Comparison of ENCODE assay signal across 14 cellular contexts in genomic region chr3:191775451-191776233, GRCh38.
A peak's percentile ranks its signal among the peaks of the same experiment; 100 is the strongest.
DNase-seq lines count a peak whose midpoint lies in the region; FAIRE-seq and TF ChIP-seq lines count a peak whose summit lies in the region.
"Had no signal": no experiment of that assay in that cellular context is flagged by ENCODE, and none has a peak within 500 bp of the region (broad histone marks: within the 10 kb centered on the region; RNA-seq: fewer than 3 reads in every experiment).

No MANE protein-coding gene starts in this region.

- FAIRE-seq in RCC 7860 (lab: Jason Lieb, UNC) = no peak

- no peaks in the 10 kb centered on the region for H3K4me1 Mint-ChIP-seq in activated CD4-positive, alpha-beta T cell treated with anti-CD3 and anti-CD28 coated beads, Interleukin-2, amount 10 ng/mL, durations not matched to agents 7 days and 5 days
- H3K4me1 Mint-ChIP-seq: activated CD4-positive, alpha-beta memory T cell treated with anti-CD3 and anti-CD28 coated beads, Interleukin-2, amount 10 ng/mL, durations not matched to agents 7 days and 5 days had no signal

- POLR2A ChIA-PET in activated CD4-positive, alpha-beta T cell treated with anti-CD3 and anti-CD28 coated beads, Interleukin-2, amount 10 ng/mL, durations not matched to agents 7 days and 5 days (lab: Charles Lee) = no interaction called here

- H3K4me3 ChIP-seq in fibroblast of the aortic adventitia (ENCODE audit: low read depth, low read length) (no peak overlapping the region), retinal pigment epithelial cell (ENCODE audit: low read length) (no peak overlapping the region)

- no peaks in the 10 kb centered on the region for H3K27me3 Mint-ChIP-seq in activated CD4-positive, alpha-beta T cell treated with anti-CD3 and anti-CD28 coated beads, Interleukin-2, amount 10 ng/mL, durations not matched to agents 7 days and 5 days
- H3K27me3 Mint-ChIP-seq: activated CD4-positive, alpha-beta memory T cell treated with anti-CD3 and anti-CD28 coated beads, Interleukin-2, amount 10 ng/mL, durations not matched to agents 7 days and 5 days had no signal

- TF ChIP-seq CTCF in fibroblast of the aortic adventitia (IDR thresholded peaks at IDR 0.05; ENCODE audit: insufficient read depth, low read length) (no peak), retinal pigment epithelial cell (conservative IDR thresholded peaks at IDR 0.05; ENCODE audit: low read depth, low read length) (no peak)

- DNase-seq in GM04503 (ENCODE audit: low read depth) (peak; percentile 43), RCC 7860 (ENCODE audit: low spot score) (peak; percentile 75), fibroblast of the aortic adventitia (ENCODE audit: low read depth) (peak; percentile 7), retinal pigment epithelial cell (ENCODE audit: low read depth) (peak; percentile 49), NCI-H2107 (lab: John Stamatoyannopoulos, UW) (no peak)
- DNase-seq in activated CD4-positive, alpha-beta T cell treated with anti-CD3 and anti-CD28 coated beads, Interleukin-2, amount 10 ng/mL, durations not matched to agents 7 days and 5 days = no peak
- DNase-seq in stimulated activated CD4-positive, alpha-beta T cell treated with anti-CD3 and anti-CD28 coated beads, Interleukin-4, amount 100 ng/mL, for 24 hours = no peak
- no peak for DNase-seq in stimulated activated CD4-positive, alpha-beta T cell treated with anti-CD3 and anti-CD28 coated beads, Interleukin-2, amount 100 ng/mL, for 24 hours
- DNase-seq: activated CD4-positive, alpha-beta memory T cell treated with anti-CD3 and anti-CD28 coated beads, Interleukin-2, amount 10 ng/mL, durations not matched to agents 7 days and 5 days; C1 segment of cervical spinal cord; posterior cingulate gyrus; SIG-M5; stimulated activated CD4-positive, alpha-beta T cell treated with anti-CD3 and anti-CD28 coated beads, Interleukin-15, amount 100 ng/mL, for 24 hours; substantia nigra had no signal

- H3K36me3 Mint-ChIP-seq in activated CD4-positive, alpha-beta T cell treated with anti-CD3 and anti-CD28 coated beads, Interleukin-2, amount 10 ng/mL, durations not matched to agents 7 days and 5 days (ENCODE audit: low read depth) = no peaks in the 10 kb centered on the region

- peaks cover 7% of the 10 kb centered on the region for H3K9me3 Mint-ChIP-seq in activated CD4-positive, alpha-beta T cell treated with anti-CD3 and anti-CD28 coated beads, Interleukin-2, amount 10 ng/mL, durations not matched to agents 7 days and 5 days

- H3K4me3 Mint-ChIP-seq in activated CD4-positive, alpha-beta T cell treated with anti-CD3 and anti-CD28 coated beads, Interleukin-2, amount 10 ng/mL, durations not matched to agents 7 days and 5 days = no peak overlapping the region
- H3K4me3 Mint-ChIP-seq: activated CD4-positive, alpha-beta memory T cell treated with anti-CD3 and anti-CD28 coated beads, Interleukin-2, amount 10 ng/mL, durations not matched to agents 7 days and 5 days had no signal

- CTCF ChIA-PET in activated CD4-positive, alpha-beta T cell treated with anti-CD3 and anti-CD28 coated beads, Interleukin-2, amount 10 ng/mL, durations not matched to agents 7 days and 5 days (lab: Charles Lee) = no interaction called here

- no peak overlapping the region for H3K27ac Mint-ChIP-seq in activated CD4-positive, alpha-beta T cell treated with anti-CD3 and anti-CD28 coated beads, Interleukin-2, amount 10 ng/mL, durations not matched to agents 7 days and 5 days
- H3K27ac Mint-ChIP-seq: activated CD4-positive, alpha-beta memory T cell treated with anti-CD3 and anti-CD28 coated beads, Interleukin-2, amount 10 ng/mL, durations not matched to agents 7 days and 5 days had no signal

Comparison
In these comparisons a context has a peak if more than half of its experiments do, and no peak if none do; other contexts are left out.
1. DNase-seq: peak in GM04503 (single experiment), RCC 7860 (single experiment), fibroblast of the aortic adventitia (single experiment) and retinal pigment epithelial cell (single experiment); none in activated CD4-positive, alpha-beta T cell treated with anti-CD3 and anti-CD28 coated beads, Interleukin-2, amount 10 ng/mL, durations not matched to agents 7 days and 5 days (single experiment), stimulated activated CD4-positive, alpha-beta T cell treated with anti-CD3 and anti-CD28 coated beads, Interleukin-4, amount 100 ng/mL, for 24 hours (single experiment), stimulated activated CD4-positive, alpha-beta T cell treated with anti-CD3 and anti-CD28 coated beads, Interleukin-2, amount 100 ng/mL, for 24 hours (0 of 2) and NCI-H2107 (single experiment).